In genomic region chr19:35828694-35829301, GRCh38 we compare ENCODE assay signal across 2 cellular contexts.
TF ChIP-seq lines count a peak whose summit lies in the region.

No MANE protein-coding gene starts in this region.

TF ChIP-seq in SK-N-SH treated with all-trans-retinoic acid at 6 μM for 48 hours, 23 proteins besides CTCF, POLR2A, EP300 and RAD21:
- TF ChIP-seq ESRRG (CRISPR knock-in tag; IDR thresholded peaks at IDR 0.05) (no peak), TCF4 (CRISPR knock-in tag; IDR thresholded peaks at IDR 0.05; ENCODE audit: borderline replicate concordance) (no peak), CREB5 (CRISPR knock-in tag; IDR thresholded peaks at IDR 0.05; ENCODE audit: low read depth) (no peak), OSR1 (CRISPR knock-in tag; IDR thresholded peaks at IDR 0.05) (no peak)
TF ChIP-seq in SK-N-SH treated with all-trans-retinoic acid at 6 μM for 48 hours: peak in this region for 0.

TF ChIP-seq in K562, 482 proteins besides CTCF, POLR2A, EP300 and RAD21 (continues in another document):
- TF ChIP-seq ZNF12 (CRISPR knock-in tag; IDR thresholded peaks at IDR 0.05) (peak; percentile 38; the same call in 1 of the 2 replicates), FOXK1 (CRISPR knock-in tag; IDR thresholded peaks at IDR 0.05; ENCODE audit: borderline replicate concordance) (peak; percentile 96; the same call in 1 of the 2 replicates), GABPB1 (CRISPR knock-in tag; IDR thresholded peaks at IDR 0.05) (peak; percentile 60; the same call in 1 of the 2 replicates), CTBP1 (IDR thresholded peaks at IDR 0.05; ENCODE audit: borderline replicate concordance) (0 out of 2 replicates have a peak, but pooled peaks have one; percentile 20), BCL6 (CRISPR knock-in tag; IDR thresholded peaks at IDR 0.05) (no peak), MYC (IDR thresholded peaks at IDR 0.05; ENCODE audit: low read depth, low read length) (peak; percentile 66; the same call in 1 of the 2 replicates), MYC (CRISPR knock-in tag; IDR thresholded peaks at IDR 0.05; ENCODE audit: borderline replicate concordance, low read depth) (no peak), ZNF316 (IDR thresholded peaks at IDR 0.05) (no peak), ZNF551 (CRISPR knock-in tag; IDR thresholded peaks at IDR 0.05) (no peak), ZNF830 (CRISPR knock-in tag; IDR thresholded peaks at IDR 0.05) (no peak), ZNF140 (CRISPR knock-in tag; IDR thresholded peaks at IDR 0.05) (no peak), ZBTB2 (IDR thresholded peaks at IDR 0.05) (no peak), ZNF449 (CRISPR knock-in tag; IDR thresholded peaks at IDR 0.05) (no peak), MCM7 (IDR thresholded peaks at IDR 0.05) (no peak), FOXM1 (IDR thresholded peaks at IDR 0.05; ENCODE audit: low read depth) (no peak), FOXM1 (CRISPR knock-in tag; IDR thresholded peaks at IDR 0.05; ENCODE audit: low read depth) (peak; percentile 80; the same call in 1 of the 2 replicates), TGIF2 (CRISPR knock-in tag; IDR thresholded peaks at IDR 0.05) (peak; percentile 87; the same call in 1 of the 2 replicates), MXI1 (IDR thresholded peaks at IDR 0.05; ENCODE audit: low read depth, low read length) (peak; percentile 67; the same call in 1 of the 2 replicates), MNT (conservative IDR thresholded peaks at IDR 0.05) (peak; percentile 83 to 91), FOXJ3 (CRISPR knock-in tag; IDR thresholded peaks at IDR 0.05) (0 out of 2 replicates have a peak, but pooled peaks have one; percentile 62), HDAC1 (IDR thresholded peaks at IDR 0.05) (peak in 1 of 2 experiments; percentile 81; a peak in 2 of 4 replicates), FOXP1 (CRISPR knock-in tag; IDR thresholded peaks at IDR 0.05) (0 out of 2 replicates have a peak, but pooled peaks have one; percentile 71), CBFA2T3 (IDR thresholded peaks at IDR 0.05) (no peak), MIER1 (IDR thresholded peaks at IDR 0.05; ENCODE audit: low read depth) (peak; percentile 97), NCOA2 (IDR thresholded peaks at IDR 0.05; ENCODE audit: partially characterized antibody in 2 of 2) (no peak), TARDBP (IDR thresholded peaks at IDR 0.05) (no peak), ZNF134 (CRISPR knock-in tag; conservative IDR thresholded peaks at IDR 0.05) (no peak; the same call in 1 of the 2 replicates), LCOR (CRISPR knock-in tag; IDR thresholded peaks at IDR 0.05) (peak; percentile 67; the same call in 1 of the 2 replicates), CXXC5 (CRISPR knock-in tag; IDR thresholded peaks at IDR 0.05) (peak; percentile 19; the same call in 1 of the 2 replicates), RHOXF2B (CRISPR knock-in tag; conservative IDR thresholded peaks at IDR 0.05) (no peak), ZBTB34 (CRISPR knock-in tag; IDR thresholded peaks at IDR 0.05) (no peak), ZBTB11 (CRISPR knock-in tag; IDR thresholded peaks at IDR 0.05) (no peak), CEBPZ (IDR thresholded peaks at IDR 0.05; ENCODE audit: borderline replicate concordance, low read depth, low read length) (no peak), CREBBP (IDR thresholded peaks at IDR 0.05; ENCODE audit: low read depth, low read length) (no peak), FOXP4 (CRISPR knock-in tag; IDR thresholded peaks at IDR 0.05; ENCODE audit: borderline replicate concordance) (peak; percentile 89; the same call in 1 of the 2 replicates), TFAP4 (CRISPR knock-in tag; IDR thresholded peaks at IDR 0.05; ENCODE audit: borderline replicate concordance) (peak; percentile 75), ETS1 (conservative IDR thresholded peaks at IDR 0.05; ENCODE audit: control insufficient read depth, low read depth, low read length) (no peak; the same call in 1 of the 2 replicates), FOXA3 (CRISPR knock-in tag; conservative IDR thresholded peaks at IDR 0.05 in 1 of 2, IDR thresholded peaks at IDR 0.05 in 1 of 2) (no peak), ZNF586 (CRISPR knock-in tag; conservative IDR thresholded peaks at IDR 0.05) (no peak), ILK (tag; IDR thresholded peaks at IDR 0.05; ENCODE audit: borderline replicate concordance, low read depth) (no peak), RUNX1 (IDR thresholded peaks at IDR 0.05; ENCODE audit: low read depth) (no peak), THRB (CRISPR knock-in tag; conservative IDR thresholded peaks at IDR 0.05) (no peak), U2AF1 (optimal IDR thresholded peaks at IDR 0.05; ENCODE audit: low read depth, low read length) (no peak), PRMT5 (CRISPR knock-in tag; IDR thresholded peaks at IDR 0.05) (peak; percentile 95), FOS (IDR thresholded peaks at IDR 0.05; ENCODE audit: extremely low read depth, insufficient read length) (no peak)
